Comparison of ENCODE assay signal across 17 cellular contexts in genomic region chr9:98124637-98125426, GRCh38. TPM values are rescaled to one million over a fixed set of nuclear protein-coding genes. Genes with fewer than 3 reads are reported as not detected.
A peak's percentile ranks its signal among the peaks of the same experiment; 100 is the strongest.
DNase-seq lines count a peak whose midpoint lies in the region; ATAC-seq and TF ChIP-seq lines count a peak whose summit lies in the region.
"Had no signal": no experiment of that assay in that cellular context is flagged by ENCODE, and none has a peak within 500 bp of the region (broad histone marks: within the 10 kb centered on the region; RNA-seq: fewer than 3 reads in every experiment).

No MANE protein-coding gene starts in this region.

- H3K79me1 ChIP-seq in IMR-90 (ENCODE audit: low read depth in 1 of 2, low read length in 2 of 2): no peaks in the 10 kb centered on the region

- peaks cover 65% of the 10 kb centered on the region for H3K4me1 Mint-ChIP-seq in dendritic cell treated with granulocyte-macrophage colony-stimulating factor and Interleukin-4, amounts not matched to agents 40 ng/mL and 50 ng/mL, for 4 days (ENCODE audit: low read depth)
- no peaks in the 10 kb centered on the region for H3K4me1 Mint-ChIP-seq in neural crest cell

- H2AK5ac ChIP-seq in IMR-90 (ENCODE audit: low read depth, low read length): no peak overlapping the region

- no peaks in the 10 kb centered on the region for H3K79me2 ChIP-seq in SK-N-SH (ENCODE audit: insufficient read depth)

- H3K4me2 ChIP-seq in BLaER1 treated with 17β-estradiol and CSF1 and Interleukin-3, amounts not matched to agents 10 nM and 100 nM: peak overlapping the region in 9 of 11 experiments; percentile 37 to 96 (median 67); a peak in 16 of 22 replicates
- H3K4me2 ChIP-seq in IMR-90 (ENCODE audit: low read depth, low read length) (no peak overlapping the region), SK-N-SH (no peak overlapping the region)
- H3K4me2 ChIP-seq: GM23338 had no signal

- H2AK9ac ChIP-seq in IMR-90 (replicated peaks; ENCODE audit: low read depth, low read length, poor library complexity): no peak overlapping the region

- no peak for ATAC-seq in IMR-90 (ENCODE audit: low read depth)
- ATAC-seq: GM23338 had no signal

- H3K9me3 Mint-ChIP-seq in dendritic cell treated with granulocyte-macrophage colony-stimulating factor and Interleukin-4, amounts not matched to agents 40 ng/mL and 50 ng/mL, for 4 days: no peaks in the 10 kb centered on the region
- H3K9me3 Mint-ChIP-seq in neural crest cell: no peaks in the 10 kb centered on the region
- H3K9me3 Mint-ChIP-seq: CD4-positive, alpha-beta memory T cell; GM23338; IgD-negative memory B cell had no signal

- H3K9ac ChIP-seq in BLaER1 treated with 17β-estradiol and CSF1 and Interleukin-3, amounts not matched to agents 10 nM and 100 nM: peak overlapping the region in 3 of 11 experiments; percentile 16 to 54 (median 49); a peak in 4 of 22 replicates
- H3K9ac ChIP-seq in IMR-90 (ENCODE audit: low read depth, low read length) (no peak overlapping the region), SK-N-SH (no peak overlapping the region)

- H3K23ac ChIP-seq in IMR-90 (ENCODE audit: low read depth, low read length): no peak overlapping the region

- dilution Hi-C loops in IMR-90 (cut with HindIII; ENCODE audit: low sequenced_read_pairs, unreplicated experiment): no loop called here

- peaks cover 36% of the 10 kb centered on the region for H3K36me3 Mint-ChIP-seq in dendritic cell treated with granulocyte-macrophage colony-stimulating factor and Interleukin-4, amounts not matched to agents 40 ng/mL and 50 ng/mL, for 4 days (ENCODE audit: low read depth)
- no peaks in the 10 kb centered on the region for H3K36me3 Mint-ChIP-seq in neural crest cell (ENCODE audit: low read depth)
- H3K36me3 Mint-ChIP-seq: IgD-negative memory B cell had no signal

- H3K9me3 ChIP-seq in BLaER1 treated with 17β-estradiol and CSF1 and Interleukin-3, amounts not matched to agents 10 nM and 100 nM (replicated peaks in 1 of 11): no peaks in the 10 kb centered on the region
- no peaks in the 10 kb centered on the region for H3K9me3 ChIP-seq in IMR-90 (ENCODE audit: control insufficient read depth, insufficient read depth, low read length)
- H3K9me3 ChIP-seq in SK-N-SH: no peaks in the 10 kb centered on the region

- no peak for TF ChIP-seq POLR2A in IMR-90 (IDR thresholded peaks at IDR 0.05; ENCODE audit: low read depth, low read length)

- DNase-seq in IMR-90 (no peak), neural crest cell (ENCODE audit: low read depth, low spot score) (no peak), SK-N-SH (no peak), islet precursor cell (no peak), 8988T (no peak), AG08395 (ENCODE audit: low spot score) (no peak)
- DNase-seq: AML-193; C1 segment of cervical spinal cord; CD4-positive, alpha-beta memory T cell; DMS153; DMS79 treated with DMSO at 0.1 percent for 48 hours; EL; H7 had no signal

- no peak overlapping the region for H4K5ac ChIP-seq in IMR-90 (ENCODE audit: low read depth, low read length)

- no peaks in the 10 kb centered on the region for H3F3A ChIP-seq in SK-N-SH (replicated peaks; ENCODE audit: insufficient read depth)

- POLR2A ChIA-PET in IMR-90 (lab: Charles Lee; ENCODE audit: unreplicated experiment) (no interaction called here), SK-N-SH (lab: Yijun Ruan, JAX) (no interaction called here)

- no peaks in the 10 kb centered on the region for H3K9me1 ChIP-seq in IMR-90 (ENCODE audit: insufficient read depth, low read length)

- H2BK120ac ChIP-seq in IMR-90 (ENCODE audit: low read depth, low read length): no peak overlapping the region

- no TSS peak for BruUV-seq in IMR-90 (replicated peaks; lab: Mats Ljungman, UMichigan)

- no peak overlapping the region for H3K4me3 ChIP-seq in BLaER1 treated with 17β-estradiol and CSF1 and Interleukin-3, amounts not matched to agents 10 nM and 100 nM
- H3K4me3 ChIP-seq in IMR-90 (ENCODE audit: insufficient read depth, low read depth, low read length): no peak overlapping the region
- no peak overlapping the region for H3K4me3 ChIP-seq in SK-N-SH (ENCODE audit: low read depth in 2 of 2, low read length in 1 of 2)
- H3K4me3 ChIP-seq: GM23338 had no signal

- H2BK15ac ChIP-seq in IMR-90 (ENCODE audit: low read depth, low read length): no peak overlapping the region

- no peak overlapping the region for H2BK5ac ChIP-seq in IMR-90 (ENCODE audit: low read depth, low read length, poor library complexity, severe bottlenecking)

- no peaks in the 10 kb centered on the region for H3K27me3 Mint-ChIP-seq in dendritic cell treated with granulocyte-macrophage colony-stimulating factor and Interleukin-4, amounts not matched to agents 40 ng/mL and 50 ng/mL, for 4 days
- peaks cover 9% of the 10 kb centered on the region for H3K27me3 Mint-ChIP-seq in neural crest cell (ENCODE audit: low read depth)
- H3K27me3 Mint-ChIP-seq: CD4-positive, alpha-beta memory T cell; IgD-negative memory B cell had no signal

- H3K18ac ChIP-seq in IMR-90 (ENCODE audit: low read depth, low read length): no peak overlapping the region

- H4K20me1 ChIP-seq in BLaER1 treated with 17β-estradiol and CSF1 and Interleukin-3, amounts not matched to agents 10 nM and 100 nM: no peaks in the 10 kb centered on the region
- H4K20me1 ChIP-seq in IMR-90 (ENCODE audit: insufficient read depth, low read length): no peaks in the 10 kb centered on the region
- H4K20me1 ChIP-seq in SK-N-SH (ENCODE audit: insufficient read depth): no peaks in the 10 kb centered on the region

- peaks cover 58 to 85% (median 73%) of the 10 kb centered on the region in 10 experiments for H3K4me1 ChIP-seq in BLaER1 treated with 17β-estradiol and CSF1 and Interleukin-3, amounts not matched to agents 10 nM and 100 nM
- H3K4me1 ChIP-seq in IMR-90 (ENCODE audit: control insufficient read depth, insufficient read depth, low read length) (no peaks in the 10 kb centered on the region), SK-N-SH (ENCODE audit: control insufficient read depth in 1 of 2, insufficient read depth in 2 of 2, low read depth in 1 of 2, low read length in 1 of 2) (peaks cover 0 to 16% of the 10 kb centered on the region in 2 experiments; a peak in 3 of 4 replicates)

- H3K27ac ChIP-seq in BLaER1 treated with 17β-estradiol and CSF1 and Interleukin-3, amounts not matched to agents 10 nM and 100 nM: peak overlapping the region in 1 of 11 experiments; percentile 10; a peak in 4 of 22 replicates
- H3K27ac ChIP-seq in IMR-90 (ENCODE audit: insufficient read depth, low read length) (no peak overlapping the region), SK-N-SH (ENCODE audit: low read depth in 2 of 2, low read length in 1 of 2) (no peak overlapping the region)

- TF ChIP-seq RAD21 in IMR-90 (IDR thresholded peaks at IDR 0.05; ENCODE audit: low read length) (no peak), SK-N-SH (IDR thresholded peaks at IDR 0.05; ENCODE audit: low read length) (no peak)

- peak overlapping the region; percentile 23 for H2AFZ ChIP-seq in IMR-90 (replicated peaks; ENCODE audit: low read length, poor library complexity)
- no peak overlapping the region for H2AFZ ChIP-seq in SK-N-SH (ENCODE audit: low read depth)
- H2AFZ ChIP-seq: GM23338 had no signal

- peak overlapping the region; percentile 20 for H3K27ac Mint-ChIP-seq in dendritic cell treated with granulocyte-macrophage colony-stimulating factor and Interleukin-4, amounts not matched to agents 40 ng/mL and 50 ng/mL, for 4 days
- H3K27ac Mint-ChIP-seq in neural crest cell (ENCODE audit: unreplicated experiment): peak overlapping the region; percentile 43
- H3K27ac Mint-ChIP-seq: GM23338, IgD-negative memory B cell had no signal

- no peak overlapping the region for H2BK20ac ChIP-seq in IMR-90 (ENCODE audit: low read depth, low read length)

- no peak overlapping the region for H3K56ac ChIP-seq in IMR-90 (ENCODE audit: extremely low read depth, insufficient read depth, low read length)

- H3K4me3 Mint-ChIP-seq in dendritic cell treated with granulocyte-macrophage colony-stimulating factor and Interleukin-4, amounts not matched to agents 40 ng/mL and 50 ng/mL, for 4 days: no peak overlapping the region
- no peak overlapping the region for H3K4me3 Mint-ChIP-seq in neural crest cell
- H3K4me3 Mint-ChIP-seq: CD4-positive, alpha-beta memory T cell; GM23338; IgD-negative memory B cell had no signal

- no peaks in the 10 kb centered on the region for H3K9me2 ChIP-seq in SK-N-SH

- H4K91ac ChIP-seq in IMR-90 (ENCODE audit: insufficient read depth, low read depth, low read length): no peak overlapping the region

- TF ChIP-seq CTCF in IMR-90 (conservative IDR thresholded peaks at IDR 0.05; ENCODE audit: low read depth, low read length) (no peak), neural crest cell (conservative IDR thresholded peaks at IDR 0.05) (no peak), SK-N-SH (IDR thresholded peaks at IDR 0.05) (no peak)

- no peak for TF ChIP-seq EP300 in SK-N-SH (IDR thresholded peaks at IDR 0.05; ENCODE audit: borderline replicate concordance in 1 of 2, low read depth in 1 of 2, low read length in 1 of 2)

- no peak overlapping the region for H3K14ac ChIP-seq in IMR-90 (replicated peaks; ENCODE audit: low read depth, low read length)

- no peaks in the 10 kb centered on the region for H3K36me3 ChIP-seq in BLaER1 treated with 17β-estradiol and CSF1 and Interleukin-3, amounts not matched to agents 10 nM and 100 nM
- H3K36me3 ChIP-seq in IMR-90 (ENCODE audit: control insufficient read depth, insufficient read depth, low read length) (no peaks in the 10 kb centered on the region), SK-N-SH (replicated peaks in 1 of 2; ENCODE audit: control insufficient read depth in 1 of 2, insufficient read depth in 2 of 2, low read length in 1 of 2) (no peaks in the 10 kb centered on the region)

- in situ Hi-C loops in IMR-90 (cut with MboI; ENCODE audit: low sequenced_read_pairs): no loop called here

- CTCF ChIA-PET in IMR-90 (lab: Yijun Ruan, JAX): no interaction called here
- CTCF ChIA-PET in SK-N-SH (lab: Yijun Ruan, JAX): interaction anchor here (0.7 to 1.1 kb wide), 2 partner anchors 8 to 33 kb away, joined by 3 read pairs; no protein-coding TSS in a partner anchor

- H3K27me3 ChIP-seq in BLaER1 treated with 17β-estradiol and CSF1 and Interleukin-3, amounts not matched to agents 10 nM and 100 nM: no peaks in the 10 kb centered on the region
- H3K27me3 ChIP-seq in IMR-90 (ENCODE audit: control insufficient read depth, insufficient read depth, low read length) (no peaks in the 10 kb centered on the region), SK-N-SH (ENCODE audit: insufficient read depth) (no peaks in the 10 kb centered on the region)

- 80% methylated on average over 3 of the region's 15 CpGs; no CpG with 5 or more reads in 1 of the 2 experiments for WGBS in IMR-90 (ENCODE audit: extremely low coverage in 2 of 2, insufficient read length in 1 of 2), 2 experiments
- 86% methylated on average over 14 of the region's 15 CpGs for WGBS in SK-N-SH (ENCODE audit: low lambda C conversion rate)

- no peak overlapping the region for H4K8ac ChIP-seq in IMR-90 (ENCODE audit: low read depth in 2 of 2, low read length in 2 of 2)

- intact Hi-C loops in IMR-90 (cut with micrococcal nuclease): no loop called here
- intact Hi-C loops in dendritic cell treated with granulocyte-macrophage colony-stimulating factor and Interleukin-4, amounts not matched to agents 40 ng/mL and 50 ng/mL, for 4 days (cut with micrococcal nuclease): no loop called here

- no peak overlapping the region for H3K4ac ChIP-seq in IMR-90 (ENCODE audit: low read depth, low read length)

RNA-seq across cellular contexts. Expression of gene TRIM14, which starts 5.8 kb away (rescaled TPM):
- total RNA-seq in IMR-90 (2012; rRNA removed) (3.0 and 3.1 TPM in 2 replicates), neural crest cell (10.2 and 11.2 TPM in 2 replicates)
- polyA plus RNA-seq in IMR-90 (2012; rRNA removed) (8.5 and 8.8 TPM in 2 replicates), SK-N-SH (2012; rRNA removed) (13.4 and 15.3 TPM in 2 replicates)
- polyA plus RNA-seq in IMR-90 (2012; cell fraction: cytosol; rRNA removed): 4.9 and 10.8 TPM in 2 replicates
- polyA plus RNA-seq in IMR-90 (2012; cell fraction: nucleus; rRNA removed; ENCODE audit: low replicate concordance): 9.1 and 11.8 TPM in 2 replicates
- 10.7 and 16.1 TPM in 2 replicates for polyA plus RNA-seq in SK-N-SH (2012; cell fraction: cytosol; rRNA removed)
- 18.3 and 19.3 TPM in 2 replicates for polyA plus RNA-seq in SK-N-SH (2012; cell fraction: nucleus; rRNA removed)

Comparison
In these comparisons a context has a peak if more than half of its experiments do, and no peak if none do; other contexts are left out.
1. H3K4me2 ChIP-seq: peak in BLaER1 treated with 17β-estradiol and CSF1 and Interleukin-3, amounts not matched to agents 10 nM and 100 nM (9 of 11); none in IMR-90 (single experiment) and SK-N-SH (single experiment).